8 cellular contexts compared by ENCODE assay signal in the genomic region with DNA sequence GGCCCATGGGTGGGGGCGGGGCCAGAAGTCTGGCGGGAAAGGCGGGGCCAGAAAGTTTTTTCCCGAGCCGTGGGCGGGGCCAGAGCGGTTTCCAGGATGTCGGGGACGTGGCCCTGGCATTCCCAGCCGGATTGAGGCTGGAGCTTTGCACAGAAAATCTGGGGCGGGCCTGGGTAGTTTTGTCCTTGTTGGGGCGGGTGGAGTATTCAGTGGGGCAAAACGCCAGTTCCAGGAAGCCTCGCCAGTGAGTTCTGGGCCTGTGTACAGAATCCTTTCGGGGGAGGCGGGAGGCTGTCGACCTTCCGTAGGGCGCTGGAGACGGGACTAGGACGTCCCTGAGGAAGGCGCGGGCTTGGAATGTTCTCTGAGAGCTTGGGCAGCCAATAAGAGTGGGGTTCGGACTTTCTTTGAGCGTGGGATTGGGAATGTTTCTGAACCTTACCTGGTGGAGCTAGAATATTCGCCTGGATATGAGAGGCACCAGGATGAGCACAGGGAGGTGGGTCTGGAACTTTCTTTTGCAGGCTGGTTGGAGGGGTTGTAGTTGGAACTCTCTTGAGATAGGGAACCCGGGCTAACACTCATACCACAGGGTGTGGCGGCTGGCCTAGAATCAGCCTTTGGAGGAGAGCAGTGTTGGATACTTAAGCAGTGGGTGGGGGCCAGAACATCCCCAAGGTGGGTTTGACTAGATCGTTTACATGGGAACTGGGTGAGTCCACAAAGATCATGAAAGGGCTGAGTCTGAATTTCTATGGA. TPM values are rescaled to one million over a fixed set of nuclear protein-coding genes. Genes with fewer than 3 reads are reported as not detected.
DNase-seq lines count a peak whose midpoint lies in the region; ATAC-seq and TF ChIP-seq lines count a peak whose summit lies in the region.

No MANE protein-coding gene starts in this region.

- peak overlapping the region; percentile 93 for H3K27ac ChIP-seq in epithelial cell of prostate
- H3K27ac ChIP-seq in neutrophil: peak overlapping the region; percentile 89

- ATAC-seq in HG03521 (IDR thresholded peaks at IDR 0.05; ENCODE audit: unreplicated experiment): no peak

- DNase-seq in GM19238 (ENCODE audit: insufficient read length, low spot score): peak; percentile 59
- DNase-seq in epithelial cell of prostate (ENCODE audit: low read depth, low spot score): no peak
- DNase-seq in D341Med (ENCODE audit: low spot score): no peak
- DNase-seq in NCI-H524 treated with DMSO at 0.1 percent for 48 hours (lab: John Stamatoyannopoulos, UW): no peak
- no peak for DNase-seq in stimulated activated CD4-positive, alpha-beta T cell treated with anti-CD3 and anti-CD28 coated beads, Interleukin-1b, Interleukin-23, amount 100 ng/mL, for 48 hours

- H3K36me3 ChIP-seq in neutrophil: peaks cover 36% of the 10 kb centered on the region

- H3K9me3 ChIP-seq in neutrophil: no peaks in the 10 kb centered on the region

- no peaks in the 10 kb centered on the region for H3K27me3 ChIP-seq in neutrophil

- H3K4me1 ChIP-seq in neutrophil (ENCODE audit: control insufficient read depth in 1 of 2, insufficient read depth in 1 of 2, low read depth in 1 of 2, low read length in 1 of 2): peaks cover 22 to 40% of the 10 kb centered on the region in 2 experiments

- H3K4me3 ChIP-seq in neutrophil (ENCODE audit: low read depth in 1 of 2, low read length in 1 of 2): peak overlapping the region; percentile 67 to 70

- no peak for TF ChIP-seq CTCF in neutrophil (IDR thresholded peaks at IDR 0.05)

TF ChIP-seq in PFSK-1, 5 proteins besides CTCF, POLR2A, EP300 and RAD21:
- TF ChIP-seq, protein P1, sequence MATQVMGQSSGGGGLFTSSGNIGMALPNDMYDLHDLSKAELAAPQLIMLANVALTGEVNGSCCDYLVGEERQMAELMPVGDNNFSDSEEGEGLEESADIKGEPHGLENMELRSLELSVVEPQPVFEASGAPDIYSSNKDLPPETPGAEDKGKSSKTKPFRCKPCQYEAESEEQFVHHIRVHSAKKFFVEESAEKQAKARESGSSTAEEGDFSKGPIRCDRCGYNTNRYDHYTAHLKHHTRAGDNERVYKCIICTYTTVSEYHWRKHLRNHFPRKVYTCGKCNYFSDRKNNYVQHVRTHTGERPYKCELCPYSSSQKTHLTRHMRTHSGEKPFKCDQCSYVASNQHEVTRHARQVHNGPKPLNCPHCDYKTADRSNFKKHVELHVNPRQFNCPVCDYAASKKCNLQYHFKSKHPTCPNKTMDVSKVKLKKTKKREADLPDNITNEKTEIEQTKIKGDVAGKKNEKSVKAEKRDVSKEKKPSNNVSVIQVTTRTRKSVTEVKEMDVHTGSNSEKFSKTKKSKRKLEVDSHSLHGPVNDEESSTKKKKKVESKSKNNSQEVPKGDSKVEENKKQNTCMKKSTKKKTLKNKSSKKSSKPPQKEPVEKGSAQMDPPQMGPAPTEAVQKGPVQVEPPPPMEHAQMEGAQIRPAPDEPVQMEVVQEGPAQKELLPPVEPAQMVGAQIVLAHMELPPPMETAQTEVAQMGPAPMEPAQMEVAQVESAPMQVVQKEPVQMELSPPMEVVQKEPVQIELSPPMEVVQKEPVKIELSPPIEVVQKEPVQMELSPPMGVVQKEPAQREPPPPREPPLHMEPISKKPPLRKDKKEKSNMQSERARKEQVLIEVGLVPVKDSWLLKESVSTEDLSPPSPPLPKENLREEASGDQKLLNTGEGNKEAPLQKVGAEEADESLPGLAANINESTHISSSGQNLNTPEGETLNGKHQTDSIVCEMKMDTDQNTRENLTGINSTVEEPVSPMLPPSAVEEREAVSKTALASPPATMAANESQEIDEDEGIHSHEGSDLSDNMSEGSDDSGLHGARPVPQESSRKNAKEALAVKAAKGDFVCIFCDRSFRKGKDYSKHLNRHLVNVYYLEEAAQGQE (IDR thresholded peaks at IDR 0.05; ENCODE audit: insufficient read depth in 1 of 2, low read depth in 2 of 2, low read length in 2 of 2): no peak
- TF ChIP-seq POLR2AphosphoS5 (IDR thresholded peaks at IDR 0.05; ENCODE audit: low read depth, low read length) (peak; percentile 82; the same call in 1 of the 2 replicates), TAF1 (IDR thresholded peaks at IDR 0.05; ENCODE audit: borderline replicate concordance, insufficient read depth, low read length) (0 out of 2 replicates have a peak, but pooled peaks have one; percentile 53), FOXP2 (optimal IDR thresholded peaks at IDR 0.05; ENCODE audit: borderline replicate concordance, extremely low read depth, extremely low read length, insufficient read depth) (no peak), SIN3A (IDR thresholded peaks at IDR 0.05; ENCODE audit: borderline replicate concordance, insufficient read depth, low read length) (peak; percentile 55; the same call in 1 of the 2 replicates)

RNA-seq across cellular contexts. Expression of a gene that starts 1.3 kb away (rescaled TPM):
- polyA plus RNA-seq in PFSK-1 (2012; ENCODE audit: insufficient read length, low read depth): 42.1 TPM

RNA-seq across cellular contexts. Expression of a gene that starts 17.1 kb away (rescaled TPM):
- 68.0 TPM for polyA plus RNA-seq in PFSK-1 (2012; ENCODE audit: insufficient read length, low read depth)

RNA-seq across cellular contexts. Expression of a gene that starts 26.6 kb away (rescaled TPM):
- 21.6 TPM for polyA plus RNA-seq in PFSK-1 (2012; ENCODE audit: insufficient read length, low read depth)

RNA-seq across cellular contexts. Expression of a gene that starts 52.1 kb away (rescaled TPM):
- polyA plus RNA-seq in PFSK-1 (2012; ENCODE audit: insufficient read length, low read depth): 2.7 TPM
